ENCODE assay signal across 1 cellular context in genomic region chr7:75400575-75400974, GRCh38. TPM values are rescaled to one million over a fixed set of nuclear protein-coding genes. Genes with fewer than 3 reads are reported as not detected.
"Had no signal": no experiment of that assay in that cellular context is flagged by ENCODE, and none has a peak within 500 bp of the region (broad histone marks: within the 10 kb centered on the region; RNA-seq: fewer than 3 reads in every experiment).

No MANE protein-coding gene starts in this region.

RNA-seq across cellular contexts. Expression of gene TRIM73, which starts 5.1 kb away (rescaled TPM):
- total RNA-seq: HT1080 had no signal
